ENCODE assay signal across 8 cellular contexts in the genomic region with DNA sequence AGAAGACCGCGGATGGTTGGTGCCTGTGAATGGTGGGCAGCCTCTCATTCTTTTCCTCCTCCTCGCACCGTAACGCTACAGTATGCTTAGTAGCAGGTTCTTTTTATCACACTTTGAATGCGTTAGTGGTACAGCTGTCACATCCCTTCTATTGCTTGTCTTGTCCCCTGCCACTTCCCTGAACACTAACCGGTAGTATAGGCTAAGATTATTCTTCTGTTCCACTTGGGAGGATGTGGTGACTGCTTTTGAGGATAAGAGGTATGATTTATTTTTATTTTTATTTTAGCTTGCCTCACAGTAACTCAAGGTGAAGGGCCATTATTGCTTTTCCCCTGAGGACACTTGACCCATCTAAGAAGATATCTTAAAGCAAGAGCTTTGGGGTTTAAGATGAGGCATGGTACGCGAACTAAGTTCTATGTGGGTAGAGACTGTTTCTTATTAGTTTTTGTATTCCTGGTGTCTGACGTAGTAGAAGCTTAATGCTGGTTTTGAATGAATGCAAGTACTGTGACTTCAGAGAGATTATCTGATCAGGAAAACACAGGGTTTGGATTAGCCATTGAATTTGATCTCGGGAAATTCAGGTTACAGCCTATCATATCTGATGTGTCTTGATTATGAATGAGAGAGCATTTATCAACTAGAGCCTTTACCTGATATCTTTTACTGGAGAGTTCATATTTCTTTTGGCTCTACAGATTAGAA. TPM values are rescaled to one million over a fixed set of nuclear protein-coding genes. Genes with fewer than 3 reads are reported as not detected.
A peak's percentile ranks its signal among the peaks of the same experiment; 100 is the strongest.
DNase-seq lines count a peak whose midpoint lies in the region; ATAC-seq and TF ChIP-seq lines count a peak whose summit lies in the region.

No MANE protein-coding gene starts in this region.

- peaks cover 25% of the 10 kb centered on the region for H3K4me1 Mint-ChIP-seq in activated naive CD4-positive, alpha-beta T cell treated with anti-CD3 and anti-CD28 coated beads for 36 hours (ENCODE audit: low read depth)
- peaks cover 17% of the 10 kb centered on the region for H3K4me1 Mint-ChIP-seq in activated T-helper 1 cell treated with anti-CD3 and anti-CD28 coated beads, Interleukin-12 subunit alpha, Interleukin-12 subunit beta, Interleukin-2, Interleukin-4 antibody, amounts not matched to agents 30 ng/mL and 10 ng/mL and 1 ng/mL, durations not matched to agents 14 hours and 24 hours and 36 hours (ENCODE audit: low read depth)

- no peak for TF ChIP-seq POLR2A in spleen (IDR thresholded peaks at IDR 0.05)

- no peaks in the 10 kb centered on the region for H3K36me3 Mint-ChIP-seq in activated naive CD4-positive, alpha-beta T cell treated with anti-CD3 and anti-CD28 coated beads for 36 hours (ENCODE audit: low read depth)
- no peaks in the 10 kb centered on the region for H3K36me3 Mint-ChIP-seq in activated T-helper 1 cell treated with anti-CD3 and anti-CD28 coated beads, Interleukin-12 subunit alpha, Interleukin-12 subunit beta, Interleukin-2, Interleukin-4 antibody, amounts not matched to agents 30 ng/mL and 10 ng/mL and 1 ng/mL, durations not matched to agents 14 hours and 24 hours and 36 hours (ENCODE audit: low read depth)

- H3K9me3 Mint-ChIP-seq in activated naive CD4-positive, alpha-beta T cell treated with anti-CD3 and anti-CD28 coated beads for 36 hours: no peaks in the 10 kb centered on the region
- H3K9me3 Mint-ChIP-seq in activated T-helper 1 cell treated with anti-CD3 and anti-CD28 coated beads, Interleukin-12 subunit alpha, Interleukin-12 subunit beta, Interleukin-2, Interleukin-4 antibody, amounts not matched to agents 30 ng/mL and 10 ng/mL and 1 ng/mL, durations not matched to agents 14 hours and 24 hours and 36 hours: no peaks in the 10 kb centered on the region

- H3K27ac ChIP-seq in spleen: peak overlapping the region in 7 of 8 donors; percentile 75 to 91 (median 88)

- H3K27ac Mint-ChIP-seq in activated naive CD4-positive, alpha-beta T cell treated with anti-CD3 and anti-CD28 coated beads for 36 hours: no peak overlapping the region
- H3K27ac Mint-ChIP-seq in activated T-helper 1 cell treated with anti-CD3 and anti-CD28 coated beads, Interleukin-12 subunit alpha, Interleukin-12 subunit beta, Interleukin-2, Interleukin-4 antibody, amounts not matched to agents 30 ng/mL and 10 ng/mL and 1 ng/mL, durations not matched to agents 14 hours and 24 hours and 36 hours: no peak overlapping the region

- peaks cover 3% of the 10 kb centered on the region for H3K27me3 Mint-ChIP-seq in activated naive CD4-positive, alpha-beta T cell treated with anti-CD3 and anti-CD28 coated beads for 36 hours (ENCODE audit: low read depth)
- peaks cover 20% of the 10 kb centered on the region for H3K27me3 Mint-ChIP-seq in activated T-helper 1 cell treated with anti-CD3 and anti-CD28 coated beads, Interleukin-12 subunit alpha, Interleukin-12 subunit beta, Interleukin-2, Interleukin-4 antibody, amounts not matched to agents 30 ng/mL and 10 ng/mL and 1 ng/mL, durations not matched to agents 14 hours and 24 hours and 36 hours (ENCODE audit: insufficient read depth)

- no peaks in the 10 kb centered on the region for H3K36me3 ChIP-seq in spleen

- no peak for DNase-seq in activated naive CD4-positive, alpha-beta T cell treated with anti-CD3 and anti-CD28 coated beads for 36 hours
- DNase-seq in activated naive CD4-positive, alpha-beta T cell treated with anti-CD3 and anti-CD28 coated beads, Interleukin-2, amount 50 U/mL, for 16 hours: no peak
- DNase-seq in activated T-helper 1 cell treated with anti-CD3 and anti-CD28 coated beads, Interleukin-12 subunit alpha, Interleukin-12 subunit beta, Interleukin-2, Interleukin-4 antibody, amounts not matched to agents 30 ng/mL and 10 ng/mL and 1 ng/mL, durations not matched to agents 14 hours and 24 hours and 36 hours (ENCODE audit: low spot score): no peak
- DNase-seq in spleen (no peak), DMS 273 treated with DMSO at 0.1 percent for 48 hours (lab: John Stamatoyannopoulos, UW) (no peak)
- no peak for DNase-seq in stimulated activated CD4-positive, alpha-beta T cell treated with anti-CD3 and anti-CD28 coated beads, Interleukin-4, amount 100 ng/mL, for 24 hours

- H3K4me1 ChIP-seq in spleen: peaks cover 5 to 42% (median 24%) of the 10 kb centered on the region in 6 donors

- ATAC-seq in GM21367 (IDR thresholded peaks at IDR 0.05; ENCODE audit: unreplicated experiment): no peak

- WGBS in spleen, 5 donors: 33 to 35% (median 34%) methylated on average over 11 of the region's 11 CpGs

- CTCF ChIA-PET in activated naive CD4-positive, alpha-beta T cell treated with anti-CD3 and anti-CD28 coated beads for 36 hours (lab: Charles Lee): interaction anchor here (0.6 to 1.9 kb wide), 4 partner anchors 45 to 521 kb away, joined by 3 to 5 read pairs (median 4); no protein-coding TSS in a partner anchor

- H3K9me3 ChIP-seq in spleen: no peaks in the 10 kb centered on the region

- TF ChIP-seq CTCF in spleen (IDR thresholded peaks at IDR 0.05 in 8 of 11, conservative IDR thresholded peaks at IDR 0.05 in 3 of 11): no peak

- peaks cover 0 to 6% (median 0%) of the 10 kb centered on the region in 7 donors for H3K27me3 ChIP-seq in spleen (replicated peaks in 1 of 7)

- H3K4me3 ChIP-seq in iPS-11a (ENCODE audit: low read depth, low read length) (peak overlapping the region; percentile 92), spleen (peak overlapping the region; percentile 75 to 93 (median 84))

- peak overlapping the region; percentile 88 for H3K4me3 Mint-ChIP-seq in activated naive CD4-positive, alpha-beta T cell treated with anti-CD3 and anti-CD28 coated beads for 36 hours
- peak overlapping the region; percentile 90 for H3K4me3 Mint-ChIP-seq in activated T-helper 1 cell treated with anti-CD3 and anti-CD28 coated beads, Interleukin-12 subunit alpha, Interleukin-12 subunit beta, Interleukin-2, Interleukin-4 antibody, amounts not matched to agents 30 ng/mL and 10 ng/mL and 1 ng/mL, durations not matched to agents 14 hours and 24 hours and 36 hours

- intact Hi-C loops in activated naive CD4-positive, alpha-beta T cell treated with anti-CD3 and anti-CD28 coated beads for 36 hours (cut with micrococcal nuclease): loop anchor here (1.0 to 5.0 kb wide), 2 partner anchors 46 to 175 kb away; partner anchors contain the start of gene DNAJB5
- intact Hi-C loops in activated T-helper 1 cell treated with anti-CD3 and anti-CD28 coated beads, Interleukin-12 subunit alpha, Interleukin-12 subunit beta, Interleukin-2, Interleukin-4 antibody, amounts not matched to agents 30 ng/mL and 10 ng/mL and 1 ng/mL, durations not matched to agents 14 hours and 24 hours and 36 hours (cut with micrococcal nuclease): no loop called here
- intact Hi-C loops in spleen (cut with DNase I; ENCODE audit: low total_unique reads): loop anchor here (10.0 kb wide), 1 partner anchor 92 kb away; no protein-coding TSS in a partner anchor

RNA-seq across cellular contexts. Expression of gene UNC13B, which starts 1.0 kb away (rescaled TPM):
- 1 to 10 TPM; 5.4 to 6.4 TPM for total RNA-seq in activated naive CD4-positive, alpha-beta T cell treated with anti-CD3 and anti-CD28 coated beads for 36 hours
- total RNA-seq in activated T-helper 1 cell treated with anti-CD3 and anti-CD28 coated beads, Interleukin-12 subunit alpha, Interleukin-12 subunit beta, Interleukin-2, Interleukin-4 antibody, amounts not matched to agents 30 ng/mL and 10 ng/mL and 1 ng/mL, durations not matched to agents 14 hours and 24 hours and 36 hours: 0.34 and 0.41 TPM in 2 replicates
- 10 to 100 TPM; 10.7 to 18.7 (median 14.2) TPM for total RNA-seq in spleen
- 1 to 10 TPM; 2.4 to 4.9 (median 2.5) TPM for polyA plus RNA-seq in spleen

RNA-seq across cellular contexts. Expression of gene ATOSB, which starts 47.1 kb away (rescaled TPM):
- 1 to 10 TPM; 3.4 to 3.7 TPM for total RNA-seq in activated naive CD4-positive, alpha-beta T cell treated with anti-CD3 and anti-CD28 coated beads for 36 hours
- 4.8 and 5.4 TPM in 2 replicates for total RNA-seq in activated T-helper 1 cell treated with anti-CD3 and anti-CD28 coated beads, Interleukin-12 subunit alpha, Interleukin-12 subunit beta, Interleukin-2, Interleukin-4 antibody, amounts not matched to agents 30 ng/mL and 10 ng/mL and 1 ng/mL, durations not matched to agents 14 hours and 24 hours and 36 hours
- total RNA-seq in spleen: 10 to 100 TPM; 30.9 to 45.0 (median 35.2) TPM
- 10 to 100 TPM in 2 of 3 donors, 1 to 10 TPM in 1; 8.7 to 24.0 (median 23.3) TPM for polyA plus RNA-seq in spleen

RNA-seq across cellular contexts. Expression of gene STOML2, which starts 59.8 kb away (rescaled TPM):
- total RNA-seq in activated naive CD4-positive, alpha-beta T cell treated with anti-CD3 and anti-CD28 coated beads for 36 hours: 100 to 1,000 TPM; 165 to 168 TPM
- total RNA-seq in activated T-helper 1 cell treated with anti-CD3 and anti-CD28 coated beads, Interleukin-12 subunit alpha, Interleukin-12 subunit beta, Interleukin-2, Interleukin-4 antibody, amounts not matched to agents 30 ng/mL and 10 ng/mL and 1 ng/mL, durations not matched to agents 14 hours and 24 hours and 36 hours: 250 and 261 TPM in 2 replicates
- total RNA-seq in spleen: 10 to 100 TPM; 54.2 to 75.5 (median 58.7) TPM
- polyA plus RNA-seq in spleen: 10 to 100 TPM; 56.9 to 80.7 (median 72.0) TPM
